Comparison of ENCODE assay signal across 21 cellular contexts in genomic region chr9:87513171-87513570, GRCh38.
"Had no signal": no experiment of that assay in that cellular context is flagged by ENCODE, and none has a peak within 500 bp of the region (broad histone marks: within the 10 kb centered on the region; RNA-seq: fewer than 3 reads in every experiment).

No MANE protein-coding gene starts in this region.

- H3K9me3 ChIP-seq: thyroid gland had no signal

- H3K27ac ChIP-seq: epithelial cell of prostate, thyroid gland had no signal

- ATAC-seq: activated CD4-positive, CD25-positive, alpha-beta regulatory T cell treated with anti-CD3 and anti-CD28 coated beads, Interleukin-2, amount 50 U/mL, for 24 hours; left lobe of liver had no signal

- H3K36me3 ChIP-seq: thyroid gland had no signal

- H3K4me3 ChIP-seq: dorsolateral prefrontal cortex, lung, thyroid gland had no signal

- H3K27me3 ChIP-seq: dorsolateral prefrontal cortex, thyroid gland had no signal

- DNase-seq: activated CD4-positive, alpha-beta T cell treated with anti-CD3 and anti-CD28 coated beads, Interleukin-2, amount 50 U/mL, for 1 hour; activated CD8-positive, alpha-beta memory T cell treated with anti-CD3 and anti-CD28 coated beads, Interleukin-2, amount 50 U/mL, for 4 hours; activated effector memory CD4-positive, alpha-beta T cell treated with Interleukin-2 at 50 U/mL for 16 hours; activated naive CD4-positive, alpha-beta T cell treated with anti-CD3 and anti-CD28 coated beads, Interleukin-2, amount 10 ng/mL, durations not matched to agents 7 days and 5 days; activated T-cell treated with anti-CD3 and anti-CD28 coated beads, Interleukin-2, amount 50 U/mL, for 48 hours; aorta; cerebellar nuclear complex; dorsolateral prefrontal cortex; foreskin melanocyte; midbrain; posterior cingulate gyrus; stimulated activated CD4-positive, alpha-beta T cell treated with anti-CD3 and anti-CD28 coated beads, Interleukin-12 subunit alpha, Interleukin-12 subunit beta, amount 100 ng/mL, for 4 hours; stimulated activated CD4-positive, alpha-beta T cell treated with anti-CD3 and anti-CD28 coated beads, Interleukin-1b, Interleukin-23, amount 100 ng/mL, for 48 hours; stimulated activated CD8-positive, alpha-beta memory T cell treated with anti-CD3 and anti-CD28 coated beads, Interleukin-4, amount 100 ng/mL, for 48 hours; stimulated activated naive CD4-positive, alpha-beta T cell; thyroid gland had no signal

- FAIRE-seq: keratinocyte had no signal
